Comparison of ENCODE assay signal across 8 cellular contexts in genomic region chr16:82031116-82032084, GRCh38. TPM values are rescaled to one million over a fixed set of nuclear protein-coding genes. Genes with fewer than 3 reads are reported as not detected.
A peak's percentile ranks its signal among the peaks of the same experiment; 100 is the strongest.
DNase-seq lines count a peak whose midpoint lies in the region; ATAC-seq and TF ChIP-seq lines count a peak whose summit lies in the region.

No MANE protein-coding gene starts in this region.

- no peaks in the 10 kb centered on the region for H3K36me3 Mint-ChIP-seq in CD4-positive, alpha-beta memory T cell

- no peaks in the 10 kb centered on the region for H3K4me1 ChIP-seq in heart right ventricle
- H3K4me1 ChIP-seq in parathyroid adenoma, result no peaks in the 10 kb centered on the region
- no peaks in the 10 kb centered on the region for H3K4me1 ChIP-seq in CD4-positive, alpha-beta memory T cell (ENCODE audit: insufficient read depth, low read length)

- H3K27ac ChIP-seq in heart right ventricle (no peak overlapping the region), parathyroid adenoma (no peak overlapping the region)
- H3K27ac ChIP-seq in CD4-positive, alpha-beta memory T cell (ENCODE audit: low read depth, low read length), result no peak overlapping the region

- no peaks in the 10 kb centered on the region for H3K9me3 Mint-ChIP-seq in CD4-positive, alpha-beta memory T cell

- TF ChIP-seq CTCF in heart right ventricle (IDR thresholded peaks at IDR 0.05) (peak in 7 of 9 donors; percentile 25 to 53 (median 46)), parathyroid adenoma (IDR thresholded peaks at IDR 0.05) (peak; percentile 32)

- H2AFZ ChIP-seq in parathyroid adenoma, result no peak overlapping the region

- H3K36me3 ChIP-seq in heart right ventricle, result no peaks in the 10 kb centered on the region
- H3K36me3 ChIP-seq in parathyroid adenoma (ENCODE audit: control insufficient read depth, insufficient read depth, low read length), result no peaks in the 10 kb centered on the region
- no peaks in the 10 kb centered on the region for H3K36me3 ChIP-seq in CD4-positive, alpha-beta memory T cell (ENCODE audit: insufficient read depth, low read length)

- H3K4me3 Mint-ChIP-seq in CD4-positive, alpha-beta memory T cell, result no peak overlapping the region

- CTCF ChIA-PET in CD4-positive, alpha-beta memory T cell (lab: Charles Lee; ENCODE audit: partially characterized antibody), result interaction anchor here (3.3 kb wide), 1 partner anchor 199 kb away, joined by 18 read pairs; no protein-coding TSS in a partner anchor

- no peak for DNase-seq in heart right ventricle
- DNase-seq in Right ventricle myocardium inferior (ENCODE audit: missing footprints), result no peak
- DNase-seq in NCI-H524 (lab: John Stamatoyannopoulos, UW), result peak; percentile 37 to 81
- peak; percentile 77 for DNase-seq in dedifferentiated amniotic fluid mesenchymal stem cell (ENCODE audit: extremely low spot score)
- DNase-seq in activated gamma-delta T cell treated with Interleukin-2 at 50 U/mL for 16 hours, result no peak
- DNase-seq in CD4-positive, alpha-beta memory T cell, result no peak

- POLR2A ChIA-PET in CD4-positive, alpha-beta memory T cell (lab: Charles Lee; ENCODE audit: partially characterized antibody), result no interaction called here

- WGBS in heart right ventricle, 2 donors, result 62 to 67% methylated on average over 13 of the region's 13 CpGs

- no peak overlapping the region for H3K9ac ChIP-seq in parathyroid adenoma

- no peak overlapping the region for H3K4me2 ChIP-seq in parathyroid adenoma (ENCODE audit: low read length)

- H3K27me3 ChIP-seq in heart right ventricle (peaks cover 0 to 14% (median 5%) of the 10 kb centered on the region in 7 donors), parathyroid adenoma (ENCODE audit: control insufficient read depth, insufficient read depth, low read length) (no peaks in the 10 kb centered on the region)
- no peaks in the 10 kb centered on the region for H3K27me3 ChIP-seq in CD4-positive, alpha-beta memory T cell (ENCODE audit: insufficient read depth, low read length)

- no peaks in the 10 kb centered on the region for H3K79me2 ChIP-seq in parathyroid adenoma

- intact Hi-C loops in heart right ventricle (cut with DNase I) (loop anchor here in 9 of 10 donors (2.0 to 10.0 kb wide), 5 partner anchors 193 to 203 kb away; no protein-coding TSS in a partner anchor), Right ventricle myocardium inferior (cut with DNase I) (loop anchor here (5.0 kb wide), 1 partner anchor 196 kb away; no protein-coding TSS in a partner anchor)
- intact Hi-C loops in CD4-positive, alpha-beta memory T cell (cut with micrococcal nuclease), result no loop called here

- H3K27me3 Mint-ChIP-seq in CD4-positive, alpha-beta memory T cell, result peaks cover 7 to 13% of the 10 kb centered on the region in 2 donors

- H3K4me3 ChIP-seq in heart right ventricle (no peak overlapping the region), parathyroid adenoma (ENCODE audit: low read depth, low read length) (no peak overlapping the region)
- no peak overlapping the region for H3K4me3 ChIP-seq in CD4-positive, alpha-beta memory T cell (ENCODE audit: low read length in 2 of 2)

- no peaks in the 10 kb centered on the region for H3K9me3 ChIP-seq in heart right ventricle
- no peaks in the 10 kb centered on the region for H3K9me3 ChIP-seq in parathyroid adenoma (ENCODE audit: control insufficient read depth, low read length)
- H3K9me3 ChIP-seq in CD4-positive, alpha-beta memory T cell (ENCODE audit: control insufficient read depth in 1 of 2, low read length in 2 of 2), result no peaks in the 10 kb centered on the region

- ATAC-seq in heart right ventricle, result no peak
- no peak for ATAC-seq in Right ventricle myocardium inferior
- no peak for ATAC-seq in HG02642 (IDR thresholded peaks at IDR 0.05; ENCODE audit: poor library complexity, unreplicated experiment)

- peaks cover 0 to 1% (median 0%) of the 10 kb centered on the region in 4 donors for H3K4me1 Mint-ChIP-seq in CD4-positive, alpha-beta memory T cell

- peak overlapping the region in 1 of 7 donors; percentile 21 for H3K27ac Mint-ChIP-seq in CD4-positive, alpha-beta memory T cell

RNA-seq across cellular contexts. Expression of gene HSD17B2, which starts 3.7 kb away (rescaled TPM):
- total RNA-seq in heart right ventricle, result not detected
- under 1 TPM in 1 of 2 donors, not detected in 1; 0.03 TPM for polyA plus RNA-seq in heart right ventricle
- total RNA-seq in Right ventricle myocardium inferior, result not detected
- total RNA-seq in CD4-positive, alpha-beta memory T cell, result not detected
- polyA plus RNA-seq in CD4-positive, alpha-beta memory T cell, result not detected

RNA-seq across cellular contexts. Expression of gene SDR42E1, which starts 20.1 kb away (rescaled TPM):
- 1 to 10 TPM in 6 of 10 donors, under 1 TPM in 4; 0.46 to 1.6 (median 1.1) TPM for total RNA-seq in heart right ventricle
- polyA plus RNA-seq in heart right ventricle, result under 1 TPM; 0.36 to 0.51 TPM
- 0.43 TPM for total RNA-seq in Right ventricle myocardium inferior
- 1 to 10 TPM; 8.1 to 9.8 TPM for total RNA-seq in CD4-positive, alpha-beta memory T cell
- polyA plus RNA-seq in CD4-positive, alpha-beta memory T cell, result 1 to 10 TPM; 2.3 to 5.0 TPM

Comparison
In these comparisons a context has a peak if more than half of its experiments do, and no peak if none do; other contexts are left out.
1. DNase-seq: peak in NCI-H524 (2 of 2) and dedifferentiated amniotic fluid mesenchymal stem cell (single experiment); none in heart right ventricle (0 of 2), Right ventricle myocardium inferior (single experiment), activated gamma-delta T cell treated with Interleukin-2 at 50 U/mL for 16 hours (single experiment) and CD4-positive, alpha-beta memory T cell (0 of 5).